In genomic region chr3:143751643-143752178, GRCh38 we compare ENCODE assay signal across 9 cellular contexts.
DNase-seq lines count a peak whose midpoint lies in the region; ATAC-seq, FAIRE-seq and TF ChIP-seq lines count a peak whose summit lies in the region.
"Had no signal": no experiment of that assay in that cellular context is flagged by ENCODE, and none has a peak within 500 bp of the region (broad histone marks: within the 10 kb centered on the region; RNA-seq: fewer than 3 reads in every experiment).

No MANE protein-coding gene starts in this region.

- BruUV-seq in HepG2 (replicated peaks; lab: Mats Ljungman, UMichigan) = no TSS peak

- no peak overlapping the region for H3K4me3 Mint-ChIP-seq in activated CD8-positive, alpha-beta memory T cell treated with anti-CD3 and anti-CD28 coated beads, Interleukin-2, amount 10 ng/mL, durations not matched to agents 7 days and 5 days

- TF ChIP-seq EP300 in HepG2 (IDR thresholded peaks at IDR 0.05; ENCODE audit: low read depth in 2 of 2, low read length in 2 of 2) (no peak), HepG2 (CRISPR knock-in tag; IDR thresholded peaks at IDR 0.05; ENCODE audit: borderline replicate concordance) (no peak)

- H3K27me3 Mint-ChIP-seq in activated CD8-positive, alpha-beta memory T cell treated with anti-CD3 and anti-CD28 coated beads, Interleukin-2, amount 10 ng/mL, durations not matched to agents 7 days and 5 days = no peaks in the 10 kb centered on the region

- no peak overlapping the region for H3K27ac ChIP-seq in HepG2 (ENCODE audit: extremely low read length, insufficient read depth, low read length)
- H3K27ac ChIP-seq in foreskin keratinocyte = no peak overlapping the region
- no peak overlapping the region for H3K27ac ChIP-seq in kidney (ENCODE audit: low read depth in 2 of 2, low read length in 2 of 2)

- no peaks in the 10 kb centered on the region for H3K36me3 ChIP-seq in HepG2 (replicated peaks in 1 of 2; ENCODE audit: control insufficient read depth in 1 of 2, insufficient read depth in 2 of 2, low read length in 2 of 2)
- H3K36me3 ChIP-seq in kidney (ENCODE audit: control insufficient read depth in 1 of 2, insufficient read depth in 2 of 2, low read length in 2 of 2) = no peaks in the 10 kb centered on the region

- H3K9ac ChIP-seq in HepG2 (ENCODE audit: insufficient read depth, low read depth, low read length) (no peak overlapping the region), kidney (ENCODE audit: low read length in 2 of 2) (no peak overlapping the region)

- CTCF ChIA-PET in activated CD8-positive, alpha-beta memory T cell treated with anti-CD3 and anti-CD28 coated beads, Interleukin-2, amount 10 ng/mL, durations not matched to agents 7 days and 5 days (lab: Charles Lee) = interaction anchor here (0.6 kb wide), 1 partner anchor 700 kb away, joined by 3 read pairs; no protein-coding TSS in a partner anchor
- CTCF ChIA-PET in HepG2 (lab: Yijun Ruan, JAX; ENCODE audit: low intra/inter-chr PET ratio, low total read pairs) = no interaction called here

- H3K4me3 ChIP-seq in HepG2 (replicated peaks in 1 of 3; ENCODE audit: insufficient read depth in 1 of 3, low read depth in 2 of 3, low read length in 3 of 3) = no peak overlapping the region
- no peak overlapping the region for H3K4me3 ChIP-seq in kidney (ENCODE audit: low read length in 2 of 2)

- no peak for TF ChIP-seq CTCF in HepG2 (CRISPR knock-in tag; IDR thresholded peaks at IDR 0.05)
- TF ChIP-seq CTCF in foreskin keratinocyte (conservative IDR thresholded peaks at IDR 0.05) = no peak
- no peak for TF ChIP-seq CTCF in kidney (IDR thresholded peaks at IDR 0.05; ENCODE audit: borderline replicate concordance, extremely low read depth, insufficient read depth)

- no peaks in the 10 kb centered on the region for H3K9me3 Mint-ChIP-seq in activated CD8-positive, alpha-beta memory T cell treated with anti-CD3 and anti-CD28 coated beads, Interleukin-2, amount 10 ng/mL, durations not matched to agents 7 days and 5 days (ENCODE audit: low read depth)

- no peak for TF ChIP-seq RAD21 in HepG2 (CRISPR knock-in tag; IDR thresholded peaks at IDR 0.05)

- peaks cover 17% of the 10 kb centered on the region for H3K4me1 Mint-ChIP-seq in activated CD8-positive, alpha-beta memory T cell treated with anti-CD3 and anti-CD28 coated beads, Interleukin-2, amount 10 ng/mL, durations not matched to agents 7 days and 5 days

- POLR2A ChIA-PET in HepG2 (lab: Yijun Ruan, JAX) = no interaction called here

- ATAC-seq in GM19397 (IDR thresholded peaks at IDR 0.05; ENCODE audit: unreplicated experiment) (peak; percentile 59), HG03196 (IDR thresholded peaks at IDR 0.05; ENCODE audit: unreplicated experiment) (peak; percentile 83), HepG2 (no peak), foreskin keratinocyte (no peak)
- peak; percentile 33 for ATAC-seq in activated CD8-positive, alpha-beta memory T cell treated with anti-CD3 and anti-CD28 coated beads, Interleukin-2, amount 10 ng/mL, durations not matched to agents 7 days and 5 days

- TF ChIP-seq POLR2A in HepG2 (IDR thresholded peaks at IDR 0.05; ENCODE audit: insufficient read depth in 1 of 2, low read depth in 2 of 2, low read length in 2 of 2) = no peak

- no peaks in the 10 kb centered on the region for H3K27me3 ChIP-seq in HepG2 (ENCODE audit: control insufficient read depth in 1 of 2, insufficient read depth in 2 of 2, low read length in 2 of 2)
- H3K27me3 ChIP-seq in foreskin keratinocyte = no peaks in the 10 kb centered on the region

- H3K79me2 ChIP-seq in HepG2 (ENCODE audit: insufficient read depth, low read length) = no peaks in the 10 kb centered on the region

- in situ Hi-C loops in HepG2 (cut with HindIII; ENCODE audit: extremely low pct_ligation_motif_present, low pct_unique_long_range_greater_than_20kb) = no loop called here

- WGBS in HepG2 (ENCODE audit: low lambda C conversion rate) = 15% methylated on average over 4 of the region's 4 CpGs

- H3K36me3 Mint-ChIP-seq in activated CD8-positive, alpha-beta memory T cell treated with anti-CD3 and anti-CD28 coated beads, Interleukin-2, amount 10 ng/mL, durations not matched to agents 7 days and 5 days = no peaks in the 10 kb centered on the region

- intact Hi-C loops in HepG2 (cut with micrococcal nuclease; ENCODE audit: unreplicated experiment) = no loop called here
- intact Hi-C loops in kidney (cut with DNase I) = no loop called here

- peak overlapping the region; percentile 64 for H3K27ac Mint-ChIP-seq in activated CD8-positive, alpha-beta memory T cell treated with anti-CD3 and anti-CD28 coated beads, Interleukin-2, amount 10 ng/mL, durations not matched to agents 7 days and 5 days

- H3K4me1 ChIP-seq in HepG2 (ENCODE audit: insufficient read depth, low read length) (no peaks in the 10 kb centered on the region), foreskin keratinocyte (no peaks in the 10 kb centered on the region), kidney (ENCODE audit: control insufficient read depth in 1 of 2, insufficient read depth in 1 of 2, low read depth in 1 of 2, low read length in 2 of 2) (no peaks in the 10 kb centered on the region)

- no peaks in the 10 kb centered on the region for H4K20me1 ChIP-seq in HepG2 (ENCODE audit: insufficient read depth, low read length)

- FAIRE-seq in HepG2 (lab: Jason Lieb, UNC) = no peak
- no peak for FAIRE-seq in kidney (lab: Jason Lieb, UNC)

- no peak overlapping the region for H2AFZ ChIP-seq in HepG2 (ENCODE audit: low read length)

- DNase-seq in activated CD8-positive, alpha-beta memory T cell treated with anti-CD3 and anti-CD28 coated beads, Interleukin-2, amount 10 ng/mL, durations not matched to agents 7 days and 5 days = no peak
- DNase-seq in stimulated activated CD8-positive, alpha-beta memory T cell treated with anti-CD3 and anti-CD28 coated beads, Interleukin-4, amount 100 ng/mL, for 48 hours = peak; percentile 51
- no peak for DNase-seq in HepG2 (ENCODE audit: low spot score)
- DNase-seq in foreskin keratinocyte = no peak
- DNase-seq in GF-D8 (lab: John Stamatoyannopoulos, UW) = no peak
- DNase-seq in kidney = no peak
- DNase-seq: NCI-H1092 had no signal

- H3K4me2 ChIP-seq in HepG2 (ENCODE audit: low read depth, low read length) = no peak overlapping the region

- H3K9me3 ChIP-seq in HepG2 (ENCODE audit: low read length) = no peaks in the 10 kb centered on the region
- no peaks in the 10 kb centered on the region for H3K9me3 ChIP-seq in kidney (ENCODE audit: control insufficient read depth in 1 of 2, low read length in 2 of 2)

TF ChIP-seq in HepG2, 621 proteins besides CTCF, POLR2A, EP300 and RAD21:
- TF ChIP-seq NFE2L2 (IDR thresholded peaks at IDR 0.05; ENCODE audit: low read length) (no peak), ZNF430 (CRISPR knock-in tag; IDR thresholded peaks at IDR 0.05) (no peak), IRF9 (CRISPR knock-in tag; IDR thresholded peaks at IDR 0.05; ENCODE audit: borderline replicate concordance) (no peak), RFXAP (CRISPR knock-in tag; IDR thresholded peaks at IDR 0.05; ENCODE audit: borderline replicate concordance) (no peak), MBD4 (IDR thresholded peaks at IDR 0.05; ENCODE audit: borderline replicate concordance, low read length) (no peak), SRSF9 (IDR thresholded peaks at IDR 0.05; ENCODE audit: borderline replicate concordance, insufficient read depth, low read depth, low read length, poor library complexity, severe bottlenecking) (no peak), ZBTB34 (CRISPR knock-in tag; IDR thresholded peaks at IDR 0.05) (no peak), RFX1 (IDR thresholded peaks at IDR 0.05) (no peak), ZNF589 (CRISPR knock-in tag; conservative IDR thresholded peaks at IDR 0.05) (no peak), SMAD1 (CRISPR knock-in tag; IDR thresholded peaks at IDR 0.05; ENCODE audit: borderline replicate concordance, low read depth) (no peak), ZNF468 (CRISPR knock-in tag; IDR thresholded peaks at IDR 0.05) (no peak), ZC3H4 (CRISPR knock-in tag; IDR thresholded peaks at IDR 0.05; ENCODE audit: borderline replicate concordance) (no peak), YEATS2 (CRISPR knock-in tag; IDR thresholded peaks at IDR 0.05; ENCODE audit: borderline replicate concordance) (no peak), FIP1L1 (IDR thresholded peaks at IDR 0.05; ENCODE audit: borderline replicate concordance, insufficient read depth, low read depth, low read length) (no peak), CCAR2 (optimal IDR thresholded peaks at IDR 0.05; ENCODE audit: low read depth, low read length) (no peak), MTA1 (CRISPR knock-in tag; IDR thresholded peaks at IDR 0.05; ENCODE audit: borderline replicate concordance) (no peak), TAF1 (CRISPR knock-in tag; IDR thresholded peaks at IDR 0.05) (no peak)

Comparison
In these comparisons a context has a peak if more than half of its experiments do, and no peak if none do; other contexts are left out.
1. ATAC-seq: peak in GM19397 (single experiment), HG03196 (single experiment) and activated CD8-positive, alpha-beta memory T cell treated with anti-CD3 and anti-CD28 coated beads, Interleukin-2, amount 10 ng/mL, durations not matched to agents 7 days and 5 days (single experiment); none in HepG2 (single experiment) and foreskin keratinocyte (single experiment).